ENCODE assay signal across 19 cellular contexts in the genomic region with DNA sequence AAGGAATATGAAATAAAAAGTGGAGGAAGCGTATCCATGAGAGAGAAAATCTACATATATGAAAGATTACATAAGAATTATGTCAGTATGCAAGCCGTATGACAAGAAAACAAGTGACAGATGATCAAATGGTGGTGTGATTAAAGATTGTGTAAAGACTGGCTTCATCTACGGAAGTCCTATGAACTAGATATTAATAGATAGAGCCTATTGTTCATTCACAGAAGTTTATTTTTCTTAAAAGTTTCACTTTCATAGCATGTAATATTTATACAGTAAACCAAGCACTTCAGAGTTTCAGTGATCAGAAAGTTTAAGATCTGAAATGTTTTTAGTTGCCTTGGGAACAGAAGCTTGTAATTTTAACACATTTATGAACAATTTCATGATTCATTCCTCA.
A peak's percentile ranks its signal among the peaks of the same experiment; 100 is the strongest.
DNase-seq lines count a peak whose midpoint lies in the region; ATAC-seq and TF ChIP-seq lines count a peak whose summit lies in the region.
"Had no signal": no experiment of that assay in that cellular context is flagged by ENCODE, and none has a peak within 500 bp of the region (broad histone marks: within the 10 kb centered on the region; RNA-seq: fewer than 3 reads in every experiment).

No MANE protein-coding gene starts in this region.

- no peak overlapping the region for H3K27ac ChIP-seq in body of pancreas
- H3K27ac ChIP-seq: PC-9, thyroid gland had no signal

- ATAC-seq in GM18868 (IDR thresholded peaks at IDR 0.05; ENCODE audit: unreplicated experiment) (peak; percentile 89), GM21576 (IDR thresholded peaks at IDR 0.05; ENCODE audit: unreplicated experiment) (peak; percentile 56), HG03045 (IDR thresholded peaks at IDR 0.05; ENCODE audit: unreplicated experiment) (peak; percentile 52), HG03558 (IDR thresholded peaks at IDR 0.05; ENCODE audit: extremely low read depth, unreplicated experiment) (peak; percentile 44), body of pancreas (no peak)
- ATAC-seq: naive thymus-derived CD8-positive, alpha-beta T cell had no signal

- no peak for TF ChIP-seq POLR2A in body of pancreas (IDR thresholded peaks at IDR 0.05)

- H3K9me3 ChIP-seq in body of pancreas = no peaks in the 10 kb centered on the region
- H3K9me3 ChIP-seq: thyroid gland had no signal

- no peaks in the 10 kb centered on the region for H3K4me1 ChIP-seq in body of pancreas
- H3K4me1 ChIP-seq: thyroid gland had no signal

- H3K27me3 ChIP-seq in body of pancreas = no peaks in the 10 kb centered on the region
- H3K27me3 ChIP-seq: thyroid gland had no signal

- H3K4me3 ChIP-seq in body of pancreas = no peak overlapping the region
- H3K4me3 ChIP-seq: PC-9, thyroid gland had no signal

- DNase-seq in amniotic stem cell (lab: John Stamatoyannopoulos, UW) (no peak), body of pancreas (no peak), NCI-H526 (lab: John Stamatoyannopoulos, UW) (no peak), SKM-1 treated with dmso at 0.1 percent for 144 hours (lab: John Stamatoyannopoulos, UW; ENCODE audit: unreplicated experiment) (no peak)
- DNase-seq: activated B cell treated with CpG ODN at 0.5 μM for 24 hours; activated CD8-positive, alpha-beta memory T cell treated with anti-CD3 and anti-CD28 coated beads, Interleukin-2, amount 50 U/mL, for 48 hours; activated naive CD8-positive, alpha-beta T cell treated with anti-CD3 and anti-CD28 coated beads for 36 hours; caudate nucleus; endodermal cell; foreskin fibroblast; naive thymus-derived CD8-positive, alpha-beta T cell; NCI-H1105; NCI-H446 treated with DMSO at 0.1 percent for 48 hours; PC-9; thyroid gland had no signal

- intact Hi-C loops in body of pancreas (cut with DNase I) = no loop called here

- no peak for TF ChIP-seq CTCF in body of pancreas (IDR thresholded peaks at IDR 0.05)

- WGBS in body of pancreas, 2 donors = 86 to 90% methylated on average over 3 of the region's 3 CpGs

- no peaks in the 10 kb centered on the region for H3K36me3 ChIP-seq in body of pancreas (replicated peaks in 1 of 2; ENCODE audit: insufficient read depth in 1 of 2, low read depth in 2 of 2)
- H3K36me3 ChIP-seq: thyroid gland had no signal
